Comparison of ENCODE assay signal across 24 cellular contexts in the genomic region with DNA sequence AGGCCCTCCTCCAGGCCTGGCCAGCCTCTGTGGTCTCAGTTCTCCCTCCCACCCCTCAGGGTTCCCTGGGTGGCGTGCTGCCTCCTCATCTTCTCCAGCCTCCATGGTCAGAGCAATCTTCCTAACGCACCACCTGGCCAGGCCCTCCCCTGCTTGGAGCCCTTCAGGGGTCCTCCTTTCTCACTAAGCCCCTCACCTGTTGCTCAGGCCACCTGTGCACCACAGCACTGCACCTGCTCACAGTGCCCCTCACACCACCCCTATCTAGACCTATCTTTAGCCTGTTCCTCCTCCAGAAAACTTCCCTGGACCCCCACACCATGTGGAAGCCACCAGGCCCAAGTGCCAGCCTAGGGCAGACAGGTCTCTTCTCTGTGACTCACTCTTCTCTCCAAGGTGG.
"Had no signal": no experiment of that assay in that cellular context is flagged by ENCODE, and none has a peak within 500 bp of the region (broad histone marks: within the 10 kb centered on the region; RNA-seq: fewer than 3 reads in every experiment).

No MANE protein-coding gene starts in this region.

- H3K27me3 ChIP-seq: adrenal gland, Peyer's patch had no signal

- DNase-seq: activated CD4-positive, alpha-beta T cell treated with anti-CD3 and anti-CD28 coated beads for 4 hours; activated CD8-positive, alpha-beta memory T cell treated with anti-CD3 and anti-CD28 coated beads, Interleukin-2, amount 10 ng/mL, durations not matched to agents 7 days and 5 days; activated effector memory CD4-positive, alpha-beta T cell treated with Interleukin-2 at 50 U/mL for 16 hours; activated naive CD4-positive, alpha-beta T cell; activated T-cell treated with anti-CD3 and anti-CD28 coated beads, Interleukin-2, amount 50 U/mL, for 24 hours; adrenal gland; anterior cingulate cortex; cerebellar nuclear complex; Karpas-422; MM.1S; NCI-H1105; NCI-H1436 treated with DMSO at 0.1 percent for 48 hours; NCI-H1930; NCI-H226; NCI-H526; NCI-H82; Peyer's patch; SHP77 treated with DMSO at 0.1 percent for 48 hours had no signal

- H3K9me3 Mint-ChIP-seq: activated naive CD4-positive, alpha-beta T cell treated with anti-CD3 and anti-CD28 coated beads, Interleukin-2, amount 50 U/mL, for 72 hours; activated T-cell treated with anti-CD3 and anti-CD28 coated beads, Interleukin-2, amount 50 U/mL, for 24 hours; activated T-helper 1 cell treated with anti-CD3 and anti-CD28 coated beads, Interleukin-12 subunit alpha, Interleukin-12 subunit beta, Interleukin-2, Interleukin-4 antibody, amounts not matched to agents 30 ng/mL and 10 ng/mL and 1 ng/mL, durations not matched to agents 14 hours and 24 hours and 36 hours; T-helper 1 cell treated with Interleukin-12 subunit alpha and Interleukin-12 subunit beta and Interleukin-4 antibody, amounts not matched to agents 30 μg/mL and 1 μg/mL, for 36 hours had no signal

- H3K4me3 Mint-ChIP-seq: activated CD8-positive, alpha-beta memory T cell treated with anti-CD3 and anti-CD28 coated beads, Interleukin-2, amount 10 ng/mL, durations not matched to agents 7 days and 5 days; activated T-cell treated with anti-CD3 and anti-CD28 coated beads, Interleukin-2, amount 50 U/mL, for 24 hours; activated T-helper 1 cell treated with anti-CD3 and anti-CD28 coated beads, Interleukin-12 subunit alpha, Interleukin-12 subunit beta, Interleukin-2, Interleukin-4 antibody, amounts not matched to agents 30 ng/mL and 10 ng/mL and 1 ng/mL, durations not matched to agents 14 hours and 24 hours and 36 hours; T-helper 1 cell treated with Interleukin-12 subunit alpha and Interleukin-12 subunit beta and Interleukin-4 antibody, amounts not matched to agents 30 μg/mL and 1 μg/mL, for 36 hours had no signal

- H3K4me1 ChIP-seq: Peyer's patch had no signal

- H3K36me3 Mint-ChIP-seq: activated CD8-positive, alpha-beta memory T cell treated with anti-CD3 and anti-CD28 coated beads, Interleukin-2, amount 10 ng/mL, durations not matched to agents 7 days and 5 days; activated naive CD4-positive, alpha-beta T cell treated with anti-CD3 and anti-CD28 coated beads, Interleukin-2, amount 50 U/mL, for 72 hours had no signal

- H3K36me3 ChIP-seq: adrenal gland, Peyer's patch had no signal

- H3K27ac Mint-ChIP-seq: activated CD8-positive, alpha-beta memory T cell treated with anti-CD3 and anti-CD28 coated beads, Interleukin-2, amount 10 ng/mL, durations not matched to agents 7 days and 5 days; activated naive CD4-positive, alpha-beta T cell treated with anti-CD3 and anti-CD28 coated beads, Interleukin-2, amount 50 U/mL, for 72 hours; activated T-cell treated with anti-CD3 and anti-CD28 coated beads, Interleukin-2, amount 50 U/mL, for 24 hours; T-helper 1 cell treated with Interleukin-12 subunit alpha and Interleukin-12 subunit beta and Interleukin-4 antibody, amounts not matched to agents 30 μg/mL and 1 μg/mL, for 36 hours had no signal

- ATAC-seq: activated CD4-positive, CD25-positive, alpha-beta regulatory T cell treated with anti-CD3 and anti-CD28 coated beads, Interleukin-2, amount 50 U/mL, for 24 hours; activated CD8-positive, alpha-beta memory T cell treated with anti-CD3 and anti-CD28 coated beads, Interleukin-2, amount 10 ng/mL, durations not matched to agents 7 days and 5 days; activated naive CD4-positive, alpha-beta T cell treated with anti-CD3 and anti-CD28 coated beads, Interleukin-2, amount 50 U/mL, for 72 hours; K562 had no signal

- H3K9me3 ChIP-seq: adrenal gland, Peyer's patch had no signal

- H3K4me3 ChIP-seq: adrenal gland, K562, Peyer's patch had no signal

- H3K27ac ChIP-seq: adrenal gland, Peyer's patch, RWPE1 had no signal
